ENCODE assay signal across 14 cellular contexts in genomic region chr4:159179310-159179958, GRCh38.
DNase-seq lines count a peak whose midpoint lies in the region; ATAC-seq and TF ChIP-seq lines count a peak whose summit lies in the region.
"Had no signal": no experiment of that assay in that cellular context is flagged by ENCODE, and none has a peak within 500 bp of the region (broad histone marks: within the 10 kb centered on the region; RNA-seq: fewer than 3 reads in every experiment).

No MANE protein-coding gene starts in this region.

- H4K12ac ChIP-seq in trophoblast cell (ENCODE audit: low read depth, low read length) = no peak overlapping the region

- peaks cover 9% of the 10 kb centered on the region for H3K9me3 ChIP-seq in BLaER1
- no peaks in the 10 kb centered on the region for H3K9me3 ChIP-seq in trophoblast cell (ENCODE audit: insufficient read depth, low read depth, low read length)

- H3K79me2 ChIP-seq in trophoblast cell (ENCODE audit: control insufficient read depth, insufficient read depth, low read length, poor library complexity) = peaks cover 5% of the 10 kb centered on the region

- peaks cover 77% of the 10 kb centered on the region for H4K20me1 ChIP-seq in BLaER1

- TF ChIP-seq CTCF in fibroblast of villous mesenchyme (IDR thresholded peaks at IDR 0.05; ENCODE audit: insufficient read depth, low read depth, low read length) = no peak
- TF ChIP-seq CTCF in type B pancreatic cell (conservative IDR thresholded peaks at IDR 0.05) = no peak
- no peak for TF ChIP-seq CTCF in GM13976 (IDR thresholded peaks at IDR 0.05; ENCODE audit: borderline replicate concordance, control extremely low read depth, extremely low read depth, insufficient read depth, missing control alignments)

- H4K91ac ChIP-seq in trophoblast cell (ENCODE audit: low read depth, low read length) = no peak overlapping the region

- H3K4me3 ChIP-seq in BLaER1 (no peak overlapping the region), fibroblast of villous mesenchyme (ENCODE audit: low read depth, low read length) (peak overlapping the region; percentile 0), trophoblast cell (ENCODE audit: low read depth, low read length) (no peak overlapping the region)

- DNase-seq in NAMALWA (ENCODE audit: low spot score) = peak; percentile 60
- no peak for DNase-seq in fibroblast of villous mesenchyme (ENCODE audit: low read depth)
- DNase-seq in trophoblast cell = no peak
- no peak for DNase-seq in type B pancreatic cell (ENCODE audit: extremely low spot score, unreplicated experiment)
- no peak for DNase-seq in GM03348 (ENCODE audit: low spot score)
- DNase-seq in GM13976 (ENCODE audit: low spot score) = no peak
- DNase-seq: activated CD8-positive, alpha-beta T cell treated with anti-CD3 and anti-CD28 coated beads, Interleukin-2, amount 10 ng/mL, durations not matched to agents 7 days and 5 days; activated naive CD4-positive, alpha-beta T cell treated with anti-CD3 and anti-CD28 coated beads for 36 hours; cerebellar nuclear complex; naive thymus-derived CD4-positive, alpha-beta T cell; NCI-H526 had no signal

- H3K4me3 Mint-ChIP-seq in type B pancreatic cell = no peak overlapping the region
- H3K4me3 Mint-ChIP-seq: activated CD8-positive, alpha-beta T cell treated with anti-CD3 and anti-CD28 coated beads, Interleukin-2, amount 10 ng/mL, durations not matched to agents 7 days and 5 days; activated naive CD4-positive, alpha-beta T cell treated with anti-CD3 and anti-CD28 coated beads for 36 hours; naive thymus-derived CD4-positive, alpha-beta T cell; T-helper 2 cell treated with Interferon-gamma antibody and Interleukin-4, amounts not matched to agents 5 μg/mL and 100 μg/mL, for 36 hours had no signal

- H3K18ac ChIP-seq in trophoblast cell (ENCODE audit: low read length) = no peak overlapping the region

- H3K27ac Mint-ChIP-seq in type B pancreatic cell = no peak overlapping the region
- H3K27ac Mint-ChIP-seq: activated CD8-positive, alpha-beta T cell treated with anti-CD3 and anti-CD28 coated beads, Interleukin-2, amount 10 ng/mL, durations not matched to agents 7 days and 5 days; activated naive CD4-positive, alpha-beta T cell treated with anti-CD3 and anti-CD28 coated beads for 36 hours; T-helper 2 cell treated with Interferon-gamma antibody and Interleukin-4, amounts not matched to agents 5 μg/mL and 100 μg/mL, for 36 hours had no signal

- H2BK120ac ChIP-seq in trophoblast cell (ENCODE audit: insufficient read depth, low read length, poor library complexity) = no peak overlapping the region

- H3K36me3 ChIP-seq in BLaER1 (no peaks in the 10 kb centered on the region), trophoblast cell (ENCODE audit: control insufficient read depth in 1 of 2, insufficient read depth in 2 of 2, low read length in 2 of 2) (no peaks in the 10 kb centered on the region)

- H3K9me3 Mint-ChIP-seq in type B pancreatic cell = no peaks in the 10 kb centered on the region
- H3K9me3 Mint-ChIP-seq: activated naive CD4-positive, alpha-beta T cell treated with anti-CD3 and anti-CD28 coated beads for 36 hours; T-helper 2 cell treated with Interferon-gamma antibody and Interleukin-4, amounts not matched to agents 5 μg/mL and 100 μg/mL, for 36 hours had no signal

- H3K27me3 Mint-ChIP-seq in type B pancreatic cell = no peaks in the 10 kb centered on the region

- peaks cover 4% of the 10 kb centered on the region for H3K79me1 ChIP-seq in trophoblast cell (ENCODE audit: low read length)

- H4K8ac ChIP-seq in trophoblast cell (ENCODE audit: low read depth, low read length) = no peak overlapping the region

- no peaks in the 10 kb centered on the region for H3K36me3 Mint-ChIP-seq in type B pancreatic cell

- ATAC-seq in HG03045 (IDR thresholded peaks at IDR 0.05; ENCODE audit: unreplicated experiment) = no peak
- ATAC-seq: activated CD8-positive, alpha-beta T cell treated with anti-CD3 and anti-CD28 coated beads, Interleukin-2, amount 10 ng/mL, durations not matched to agents 7 days and 5 days; naive thymus-derived CD4-positive, alpha-beta T cell had no signal

- H3K27ac ChIP-seq in BLaER1 (no peak overlapping the region), trophoblast cell (ENCODE audit: low read depth, low read length) (no peak overlapping the region)

- H3K27me3 ChIP-seq in BLaER1 = no peaks in the 10 kb centered on the region
- H3K27me3 ChIP-seq in trophoblast cell (ENCODE audit: insufficient read depth, low read length) = no peaks in the 10 kb centered on the region

- H2AFZ ChIP-seq in trophoblast cell (ENCODE audit: insufficient read depth, low read length, poor library complexity) = no peak overlapping the region

- no peak overlapping the region for H2BK12ac ChIP-seq in trophoblast cell (ENCODE audit: low read length)

- in situ Hi-C loops in GM13976 (cut with MboI; ENCODE audit: low sequenced_read_pairs, unreplicated experiment) = loop anchor here (5.0 to 25.0 kb wide), 2 partner anchors 322 to 442 kb away; no protein-coding TSS in a partner anchor

- H3K4me2 ChIP-seq in BLaER1 (peak overlapping the region; percentile 67), trophoblast cell (ENCODE audit: low read length) (no peak overlapping the region)

- H2BK5ac ChIP-seq in trophoblast cell (ENCODE audit: low read depth, low read length, poor library complexity) = no peak overlapping the region

- H3K4ac ChIP-seq in trophoblast cell (ENCODE audit: low read depth, low read length) = no peak overlapping the region

- H3K4me1 ChIP-seq in BLaER1 (peaks cover 50% of the 10 kb centered on the region), trophoblast cell (ENCODE audit: control insufficient read depth in 1 of 2, insufficient read depth in 2 of 2, low read length in 2 of 2) (peaks cover 6 to 9% of the 10 kb centered on the region in 2 experiments)

- H2AK5ac ChIP-seq in trophoblast cell (ENCODE audit: low read length) = no peak overlapping the region

- no peak overlapping the region for H3K14ac ChIP-seq in trophoblast cell (ENCODE audit: low read length)

- H3K23ac ChIP-seq in trophoblast cell (ENCODE audit: low read length) = peak overlapping the region; percentile 3

- peaks cover 35% of the 10 kb centered on the region for H3K4me1 Mint-ChIP-seq in type B pancreatic cell (ENCODE audit: unreplicated experiment)

- H3K9ac ChIP-seq in BLaER1 = no peak overlapping the region
- H3K9ac ChIP-seq in trophoblast cell (ENCODE audit: low read length) = no peak overlapping the region

- WGBS in trophoblast cell (ENCODE audit: extremely low coverage, insufficient coverage, insufficient read length) = no CpG with 5 or more reads among the region's 2 CpGs
